13 cellular contexts compared by ENCODE assay signal in genomic region chr7:26549281-26549943, GRCh38.
DNase-seq lines count a peak whose midpoint lies in the region; ATAC-seq and TF ChIP-seq lines count a peak whose summit lies in the region.
"Had no signal": no experiment of that assay in that cellular context is flagged by ENCODE, and none has a peak within 500 bp of the region (broad histone marks: within the 10 kb centered on the region; RNA-seq: fewer than 3 reads in every experiment).

No MANE protein-coding gene starts in this region.

- no peaks in the 10 kb centered on the region for H3K9me2 ChIP-seq in Karpas-422 (replicated peaks; ENCODE audit: insufficient read depth, low read length)

- H3K27ac ChIP-seq in WERI-Rb-1 (no peak overlapping the region), Karpas-422 (ENCODE audit: low read length) (no peak overlapping the region)
- H3K27ac ChIP-seq: BLaER1 treated with 17β-estradiol and CSF1 and Interleukin-3, amounts not matched to agents 10 nM and 100 nM had no signal

- peak overlapping the region in 1 of 10 donors; percentile 8 for H3K27ac Mint-ChIP-seq in naive thymus-derived CD8-positive, alpha-beta T cell

- H3K4me1 ChIP-seq in Karpas-422 (ENCODE audit: low read length): no peaks in the 10 kb centered on the region
- H3K4me1 ChIP-seq: BLaER1 treated with 17β-estradiol and CSF1 and Interleukin-3, amounts not matched to agents 10 nM and 100 nM had no signal

- 0 out of 3 replicates have a peak, but pooled peaks have one; percentile 12 for TF ChIP-seq CTCF in GM12872 (IDR thresholded peaks at IDR 0.05; ENCODE audit: insufficient read depth, low read depth, low read length)
- peak; percentile 39 for TF ChIP-seq CTCF in WERI-Rb-1 (IDR thresholded peaks at IDR 0.05; ENCODE audit: low read depth, low read length)
- TF ChIP-seq CTCF in omental fat pad (IDR thresholded peaks at IDR 0.05): no peak

- ATAC-seq in omental fat pad (ENCODE audit: low FRiP score) (peak; percentile 32), left lobe of liver (no peak), HG03280 (IDR thresholded peaks at IDR 0.05; ENCODE audit: unreplicated experiment) (no peak)
- no peak for ATAC-seq in naive thymus-derived CD8-positive, alpha-beta T cell

- peaks cover 20 to 67% (median 33%) of the 10 kb centered on the region in 5 donors for H3K27me3 Mint-ChIP-seq in naive thymus-derived CD8-positive, alpha-beta T cell

- H3K36me3 ChIP-seq in WERI-Rb-1: no peaks in the 10 kb centered on the region
- no peaks in the 10 kb centered on the region for H3K36me3 ChIP-seq in Karpas-422 (ENCODE audit: insufficient read depth, low read length)
- H3K36me3 ChIP-seq: BLaER1 treated with 17β-estradiol and CSF1 and Interleukin-3, amounts not matched to agents 10 nM and 100 nM had no signal

- no peak overlapping the region for H3K9ac ChIP-seq in Karpas-422 (ENCODE audit: low read length)
- H3K9ac ChIP-seq: BLaER1 treated with 17β-estradiol and CSF1 and Interleukin-3, amounts not matched to agents 10 nM and 100 nM had no signal

- H3K4me3 ChIP-seq in WERI-Rb-1 (ENCODE audit: low read depth, low read length): no peak overlapping the region
- H3K4me3 ChIP-seq in Karpas-422 (ENCODE audit: low read length): no peak overlapping the region
- H3K4me3 ChIP-seq: BLaER1 treated with 17β-estradiol and CSF1 and Interleukin-3, amounts not matched to agents 10 nM and 100 nM had no signal

- peaks cover 0 to 1% (median 0%) of the 10 kb centered on the region in 4 donors for H3K4me1 Mint-ChIP-seq in naive thymus-derived CD8-positive, alpha-beta T cell

- H3K4me3 Mint-ChIP-seq in naive thymus-derived CD8-positive, alpha-beta T cell: no peak overlapping the region

- POLR2A ChIA-PET in naive thymus-derived CD8-positive, alpha-beta T cell (lab: Charles Lee): no interaction called here

- H3K9me3 Mint-ChIP-seq in naive thymus-derived CD8-positive, alpha-beta T cell: peaks cover 0 to 3% (median 0%) of the 10 kb centered on the region in 9 donors

- H2AFZ ChIP-seq in Karpas-422 (ENCODE audit: low read length): no peak overlapping the region

- no peaks in the 10 kb centered on the region for H3K27me3 ChIP-seq in WERI-Rb-1 (ENCODE audit: insufficient read depth, low read depth, severe bottlenecking)
- H3K27me3 ChIP-seq in Karpas-422 (ENCODE audit: low read length): no peaks in the 10 kb centered on the region
- H3K27me3 ChIP-seq: BLaER1 treated with 17β-estradiol and CSF1 and Interleukin-3, amounts not matched to agents 10 nM and 100 nM had no signal

- no peak overlapping the region for H3K4me2 ChIP-seq in Karpas-422 (ENCODE audit: low read depth, low read length, poor library complexity, severe bottlenecking)
- H3K4me2 ChIP-seq: BLaER1 treated with 17β-estradiol and CSF1 and Interleukin-3, amounts not matched to agents 10 nM and 100 nM had no signal

- no peaks in the 10 kb centered on the region for H4K20me1 ChIP-seq in Karpas-422 (ENCODE audit: insufficient read depth, low read depth, low read length)
- H4K20me1 ChIP-seq: BLaER1 treated with 17β-estradiol and CSF1 and Interleukin-3, amounts not matched to agents 10 nM and 100 nM had no signal

- peak; percentile 81 for DNase-seq in NCI-H2029 (lab: John Stamatoyannopoulos, UW)
- DNase-seq in WERI-Rb-1: no peak
- DNase-seq in omental fat pad (ENCODE audit: low spot score): no peak
- no peak for DNase-seq in naive thymus-derived CD8-positive, alpha-beta T cell
- DNase-seq in left lobe of liver (ENCODE audit: low spot score): no peak
- DNase-seq in Karpas-422: no peak
- DNase-seq: activated CD4-positive, alpha-beta T cell treated with anti-CD3 and anti-CD28 coated beads, Interleukin-2, amount 50 U/mL, for 48 hours; activated effector memory CD4-positive, alpha-beta T cell treated with anti-CD3 and anti-CD28 coated beads, Interleukin-2, amount 50 U/mL, for 16 hours; midbrain; NCI-H1694 had no signal

- no peaks in the 10 kb centered on the region for H3K36me3 Mint-ChIP-seq in naive thymus-derived CD8-positive, alpha-beta T cell

- H3K9me3 ChIP-seq in WERI-Rb-1 (ENCODE audit: severe bottlenecking) (no peaks in the 10 kb centered on the region), Karpas-422 (ENCODE audit: low read length) (no peaks in the 10 kb centered on the region)
- H3K9me3 ChIP-seq: BLaER1 treated with 17β-estradiol and CSF1 and Interleukin-3, amounts not matched to agents 10 nM and 100 nM had no signal

- no peaks in the 10 kb centered on the region for H3K79me2 ChIP-seq in Karpas-422 (ENCODE audit: low read length)

Comparison
In these comparisons a context has a peak if more than half of its experiments do, and no peak if none do; other contexts are left out.
1. CTCF ChIP-seq: peak in GM12872 (single experiment) and WERI-Rb-1 (single experiment); none in omental fat pad (0 of 3).